ENCODE assay signal across 1 cellular context in genomic region chr5:176440932-176441706, GRCh38.
TF ChIP-seq lines count a peak whose summit lies in the region.

No MANE protein-coding gene starts in this region.

TF ChIP-seq in K562, 482 proteins besides CTCF, POLR2A, EP300 and RAD21:
- TF ChIP-seq ZNF644 (tag; IDR thresholded peaks at IDR 0.05; ENCODE audit: low read depth), result no peak
- TF ChIP-seq, protein P1, sequence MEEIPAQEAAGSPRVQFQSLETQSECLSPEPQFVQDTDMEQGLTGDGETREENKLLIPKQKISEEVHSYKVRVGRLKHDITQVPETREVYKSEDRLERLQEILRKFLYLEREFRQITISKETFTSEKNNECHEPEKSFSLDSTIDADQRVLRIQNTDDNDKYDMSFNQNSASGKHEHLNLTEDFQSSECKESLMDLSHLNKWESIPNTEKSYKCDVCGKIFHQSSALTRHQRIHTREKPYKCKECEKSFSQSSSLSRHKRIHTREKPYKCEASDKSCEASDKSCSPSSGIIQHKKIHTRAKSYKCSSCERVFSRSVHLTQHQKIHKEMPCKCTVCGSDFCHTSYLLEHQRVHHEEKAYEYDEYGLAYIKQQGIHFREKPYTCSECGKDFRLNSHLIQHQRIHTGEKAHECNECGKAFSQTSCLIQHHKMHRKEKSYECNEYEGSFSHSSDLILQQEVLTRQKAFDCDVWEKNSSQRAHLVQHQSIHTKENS (CRISPR knock-in tag; IDR thresholded peaks at IDR 0.05), result no peak
- TF ChIP-seq TSHZ1 (CRISPR knock-in tag; IDR thresholded peaks at IDR 0.05), result no peak
- TF ChIP-seq GTF2A2 (tag; IDR thresholded peaks at IDR 0.05), result no peak
- TF ChIP-seq, protein P2, sequence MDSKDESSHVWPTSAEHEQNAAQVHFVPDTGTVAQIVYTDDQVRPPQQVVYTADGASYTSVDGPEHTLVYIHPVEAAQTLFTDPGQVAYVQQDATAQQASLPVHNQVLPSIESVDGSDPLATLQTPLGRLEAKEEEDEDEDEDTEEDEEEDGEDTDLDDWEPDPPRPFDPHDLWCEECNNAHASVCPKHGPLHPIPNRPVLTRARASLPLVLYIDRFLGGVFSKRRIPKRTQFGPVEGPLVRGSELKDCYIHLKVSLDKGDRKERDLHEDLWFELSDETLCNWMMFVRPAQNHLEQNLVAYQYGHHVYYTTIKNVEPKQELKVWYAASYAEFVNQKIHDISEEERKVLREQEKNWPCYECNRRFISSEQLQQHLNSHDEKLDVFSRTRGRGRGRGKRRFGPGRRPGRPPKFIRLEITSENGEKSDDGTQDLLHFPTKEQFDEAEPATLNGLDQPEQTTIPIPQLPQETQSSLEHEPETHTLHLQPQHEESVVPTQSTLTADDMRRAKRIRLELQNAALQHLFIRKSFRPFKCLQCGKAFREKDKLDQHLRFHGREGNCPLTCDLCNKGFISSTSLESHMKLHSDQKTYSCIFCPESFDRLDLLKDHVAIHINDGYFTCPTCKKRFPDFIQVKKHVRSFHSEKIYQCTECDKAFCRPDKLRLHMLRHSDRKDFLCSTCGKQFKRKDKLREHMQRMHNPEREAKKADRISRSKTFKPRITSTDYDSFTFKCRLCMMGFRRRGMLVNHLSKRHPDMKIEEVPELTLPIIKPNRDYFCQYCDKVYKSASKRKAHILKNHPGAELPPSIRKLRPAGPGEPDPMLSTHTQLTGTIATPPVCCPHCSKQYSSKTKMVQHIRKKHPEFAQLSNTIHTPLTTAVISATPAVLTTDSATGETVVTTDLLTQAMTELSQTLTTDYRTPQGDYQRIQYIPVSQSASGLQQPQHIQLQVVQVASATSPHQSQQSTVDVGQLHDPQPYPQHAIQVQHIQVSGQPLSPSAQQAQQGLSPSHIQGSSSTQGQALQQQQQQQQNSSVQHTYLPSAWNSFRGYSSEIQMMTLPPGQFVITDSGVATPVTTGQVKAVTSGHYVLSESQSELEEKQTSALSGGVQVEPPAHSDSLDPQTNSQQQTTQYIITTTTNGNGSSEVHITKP (IDR thresholded peaks at IDR 0.05; ENCODE audit: partially characterized antibody), result peak; percentile 27
- TF ChIP-seq MEIS2 (IDR thresholded peaks at IDR 0.05; ENCODE audit: partially characterized antibody), result peak; percentile 47
- no peak for TF ChIP-seq CHD4 (IDR thresholded peaks at IDR 0.05; ENCODE audit: insufficient read depth, insufficient replicate concordance, low read depth, low read length, poor library complexity, severe bottlenecking)
- TF ChIP-seq ZNF143 (CRISPR knock-in tag; IDR thresholded peaks at IDR 0.05), result 0 out of 2 replicates have a peak, but pooled peaks have one; percentile 16
- TF ChIP-seq ZFP36 (IDR thresholded peaks at IDR 0.05; ENCODE audit: low read depth, low read length, partially characterized antibody), result peak; percentile 10
- TF ChIP-seq HDGF (IDR thresholded peaks at IDR 0.05), result no peak
- TF ChIP-seq BACH1 (tag; IDR thresholded peaks at IDR 0.05), result no peak
TF ChIP-seq in K562: peak in this region for 4.
